Comparison of ENCODE assay signal across 8 cellular contexts in the genomic region with DNA sequence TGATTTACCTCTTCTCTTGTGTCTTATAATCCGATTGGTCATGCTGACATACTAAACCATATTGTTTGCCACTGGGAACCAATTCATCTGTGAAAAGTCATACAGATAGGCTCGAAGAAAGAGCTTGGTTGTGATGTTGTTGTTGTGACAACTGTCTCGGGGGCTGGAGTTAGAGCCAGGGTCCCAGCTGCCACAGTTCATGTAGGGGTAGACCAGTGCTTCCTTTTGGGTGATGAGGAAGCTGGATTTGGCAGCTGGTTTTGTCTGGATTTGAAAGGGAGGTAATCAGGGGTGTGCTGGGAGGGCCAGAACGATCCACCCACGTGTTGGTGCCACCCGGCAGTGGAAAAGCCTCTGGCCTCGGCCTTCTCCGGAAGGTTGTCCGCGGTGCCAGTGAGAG.
"Had no signal": no experiment of that assay in that cellular context is flagged by ENCODE, and none has a peak within 500 bp of the region (broad histone marks: within the 10 kb centered on the region; RNA-seq: fewer than 3 reads in every experiment).

No MANE protein-coding gene starts in this region.

- H3K4me3 ChIP-seq: GM23248, K562 had no signal

- DNase-seq: GM23248, H9, HCEC 1CT, IMR-90 had no signal

- H3K4me3 Mint-ChIP-seq: H9 had no signal

- H3K9me3 Mint-ChIP-seq: H9 had no signal

- H3K27ac Mint-ChIP-seq: H9 had no signal

- H2AFZ ChIP-seq: GM23248 had no signal

- FAIRE-seq: H1, H54, HTR-8/SVneo, K562 had no signal

- H3K4me1 Mint-ChIP-seq: H9 had no signal

- H3K27ac ChIP-seq: GM23248 had no signal

- H3K9ac ChIP-seq: GM23248 had no signal
